In the genomic region with DNA sequence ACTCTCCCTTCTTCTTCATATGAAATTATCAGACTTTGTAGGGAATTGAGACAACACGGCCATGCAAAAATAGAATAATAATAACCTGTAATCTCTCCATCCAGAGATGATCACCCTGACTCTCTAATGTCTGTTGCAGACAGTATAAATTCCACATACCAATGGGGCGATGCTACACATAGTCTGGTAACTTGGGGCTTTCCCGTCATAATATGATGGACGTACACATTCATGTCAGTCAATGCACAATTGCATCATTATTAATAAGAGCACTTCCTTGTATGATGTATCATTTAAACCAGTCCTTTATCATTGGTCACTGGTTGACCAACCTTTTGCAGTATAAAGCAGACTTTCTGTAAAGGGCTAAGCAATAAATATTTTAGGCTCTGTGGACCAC, we compare ENCODE assay signal across 14 cellular contexts.
"Had no signal": no experiment of that assay in that cellular context is flagged by ENCODE, and none has a peak within 500 bp of the region (broad histone marks: within the 10 kb centered on the region; RNA-seq: fewer than 3 reads in every experiment).

No MANE protein-coding gene starts in this region.

- DNase-seq: activated CD4-positive, alpha-beta T cell treated with anti-CD3 and anti-CD28 coated beads, Interleukin-2, amount 50 U/mL, for 4 hours; activated T-cell treated with anti-CD3 and anti-CD28 coated beads, Interleukin-2, amount 50 U/mL, for 1 hour; amygdala; endodermal cell; immature natural killer cell; nephron progenitor cell; psoas muscle; sigmoid colon; stimulated activated CD4-positive, alpha-beta T cell treated with anti-CD3 and anti-CD28 coated beads, Interleukin-12 subunit alpha, Interleukin-12 subunit beta, amount 100 ng/mL, for 4 hours; uterus had no signal

- H3K4me3 ChIP-seq: esophagus muscularis mucosa, psoas muscle, sigmoid colon, thoracic aorta, uterus had no signal

- H3K27ac ChIP-seq: esophagus muscularis mucosa, psoas muscle, sigmoid colon, thoracic aorta, uterus had no signal

- H3K36me3 ChIP-seq: thoracic aorta, uterus had no signal

- ATAC-seq: activated CD4-positive, CD25-positive, alpha-beta regulatory T cell treated with anti-CD3 and anti-CD28 coated beads, Interleukin-2, amount 50 U/mL, for 24 hours; activated naive CD4-positive, alpha-beta T cell treated with anti-CD3 and anti-CD28 coated beads, Interleukin-2, amount 50 U/mL, for 72 hours had no signal

- H3K4me1 ChIP-seq: esophagus muscularis mucosa, sigmoid colon, uterus had no signal

- H3K27me3 ChIP-seq: esophagus muscularis mucosa, sigmoid colon, uterus had no signal

- H3K9me3 ChIP-seq: esophagus muscularis mucosa, psoas muscle, sigmoid colon, thoracic aorta, uterus had no signal
